15 cellular contexts compared by ENCODE assay signal in the genomic region with DNA sequence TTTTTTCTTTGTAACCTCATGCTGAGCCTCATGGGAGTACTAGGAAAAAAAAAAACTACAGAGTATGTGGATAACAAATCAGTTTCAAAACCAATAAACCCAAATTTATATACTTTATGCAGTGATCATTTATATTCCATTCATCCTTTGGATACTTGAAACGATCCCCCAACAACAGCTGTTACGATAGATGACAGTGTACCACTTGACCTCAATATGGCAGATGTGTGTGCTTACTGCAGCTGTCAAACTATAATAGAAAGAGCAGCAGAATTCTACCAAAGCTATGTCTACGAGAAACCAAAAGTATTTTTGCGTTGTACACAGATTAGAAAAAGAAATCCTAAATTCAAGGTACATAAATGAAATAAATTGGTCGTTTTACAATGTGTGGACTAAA.
"Had no signal": no experiment of that assay in that cellular context is flagged by ENCODE, and none has a peak within 500 bp of the region (broad histone marks: within the 10 kb centered on the region; RNA-seq: fewer than 3 reads in every experiment).

No MANE protein-coding gene starts in this region.

- ATAC-seq: activated CD4-positive, CD25-positive, alpha-beta regulatory T cell treated with anti-CD3 and anti-CD28 coated beads, Interleukin-2, amount 50 U/mL, for 24 hours; activated T-cell treated with anti-CD3 and anti-CD28 coated beads, Interleukin-2, amount 50 U/mL, for 72 hours; sciatic nerve; stimulated activated naive B cell treated with anti-CD40 and anti-IgM and Interleukin-4, amounts not matched to agents 10 μg/mL and 1 μg/mL and 100 μg/mL, for 72 hours had no signal

- DNase-seq: activated CD4-positive, alpha-beta memory T cell treated with anti-CD3 and anti-CD28 coated beads, Interleukin-2, amount 10 ng/mL, durations not matched to agents 7 days and 5 days; activated CD4-positive, alpha-beta T cell treated with anti-CD3 and anti-CD28 coated beads, Interleukin-2, amount 10 ng/mL, durations not matched to agents 24 days and 14 days; activated effector memory CD4-positive, alpha-beta T cell treated with Interleukin-2 at 50 U/mL for 16 hours; activated naive CD4-positive, alpha-beta T cell treated with anti-CD3 and anti-CD28 coated beads, Interleukin-2, amount 10 ng/mL, durations not matched to agents 7 days and 5 days; activated T-cell treated with anti-CD3 and anti-CD28 coated beads, Interleukin-2, amount 50 U/mL, for 72 hours; cerebellar nuclear complex; glutamatergic neuron; naive B cell; stimulated activated CD4-positive, alpha-beta T cell treated with anti-CD3 and anti-CD28 coated beads, Interleukin-2, amount 100 ng/mL, for 48 hours; stimulated activated CD8-positive, alpha-beta memory T cell treated with anti-CD3 and anti-CD28 coated beads, Interleukin-4, amount 100 ng/mL, for 48 hours; stimulated activated naive B cell treated with anti-CD40 and anti-IgM and Interleukin-4, amounts not matched to agents 10 μg/mL and 1 μg/mL and 100 μg/mL, for 72 hours; transverse colon; uterus had no signal
